Comparison of ENCODE assay signal across 8 cellular contexts in genomic region chr1:55039342-55040082, GRCh38. TPM values are rescaled to one million over a fixed set of nuclear protein-coding genes. Genes with fewer than 3 reads are reported as not detected.
DNase-seq lines count a peak whose midpoint lies in the region; TF ChIP-seq lines count a peak whose summit lies in the region.

TSS of gene PCSK9 (plus strand) at chr1:55039548. CDS start at chr1:55039838, 290 bp downstream.

- peak within 1 kb of the TSS; percentile 2 for H2AFZ ChIP-seq in hepatocyte

- H3K4me3 ChIP-seq in HFF-Myc (replicated peaks; ENCODE audit: low read depth, low read length) (peak within 1 kb of the TSS; percentile 55), hepatocyte (peak within 1 kb of the TSS; percentile 33), retinal pigment epithelial cell (ENCODE audit: low read length) (peak within 1 kb of the TSS; percentile 41)

- H3K9me3 ChIP-seq in hepatocyte (ENCODE audit: low read depth): no peaks in the 10 kb centered on the region

- TF ChIP-seq CTCF in HFF-Myc (IDR thresholded peaks at IDR 0.05; ENCODE audit: low read depth, low read length, missing control alignments) (no peak), hepatocyte (IDR thresholded peaks at IDR 0.05; ENCODE audit: poor library complexity) (no peak), retinal pigment epithelial cell (conservative IDR thresholded peaks at IDR 0.05; ENCODE audit: low read depth, low read length) (no peak)

- H3K79me2 ChIP-seq in hepatocyte: peaks cover 28% of the 10 kb centered on the region

- no peaks in the 10 kb centered on the region for H3K36me3 ChIP-seq in hepatocyte (replicated peaks; ENCODE audit: insufficient read depth, low read depth)

- under 1% methylated on average over 52 of the region's 67 CpGs for WGBS in hepatocyte (ENCODE audit: low lambda C conversion rate, missing lambda C conversion rate)

- no peaks in the 10 kb centered on the region for H3K9me2 ChIP-seq in hepatocyte (replicated peaks; ENCODE audit: insufficient read depth)

- H4K20me1 ChIP-seq in hepatocyte (ENCODE audit: insufficient read depth, poor library complexity, severe bottlenecking): peaks cover 8% of the 10 kb centered on the region

- H3K4me1 ChIP-seq in hepatocyte (ENCODE audit: insufficient read depth): no peaks in the 10 kb centered on the region

- no peak for DNase-seq in HFF-Myc (ENCODE audit: extremely low read depth, low read depth)
- peak; percentile 84 for DNase-seq in SW480 (ENCODE audit: low spot score)
- peak; percentile 77 for DNase-seq in hepatocyte (ENCODE audit: low spot score)
- no peak for DNase-seq in retinal pigment epithelial cell (ENCODE audit: low read depth)
- no peak for DNase-seq in activated T-cell treated with anti-CD3 and anti-CD28 coated beads, Interleukin-2, amount 50 U/mL, for 1 hour
- DNase-seq in HT-29 (ENCODE audit: low spot score): no peak
- DNase-seq in nucleus accumbens (lab: John Stamatoyannopoulos, UW): no peak
- no peak for DNase-seq in cortex of kidney (lab: John Stamatoyannopoulos, UW)

- peak within 1 kb of the TSS; percentile 96 for H3K4me2 ChIP-seq in hepatocyte

- H3K27me3 ChIP-seq in hepatocyte: peaks cover 32% of the 10 kb centered on the region

- peak within 1 kb of the TSS; percentile 48 for H3K27ac ChIP-seq in hepatocyte

RNA-seq across cellular contexts. Expression of gene PCSK9, which starts in this region (rescaled TPM):
- total RNA-seq in hepatocyte: 20.3 and 23.5 TPM in 2 replicates
- polyA plus RNA-seq in hepatocyte: 23.5 and 31.4 TPM in 2 replicates
- 4.7 and 6.1 TPM in 2 replicates for total RNA-seq in HT-29 (2014; rRNA removed; shearing (Covaris generic))

Comparison
In these comparisons a context has a peak if more than half of its experiments do, and no peak if none do; other contexts are left out.
1. DNase-seq: peak in SW480 (single experiment) and hepatocyte (single experiment); none in HFF-Myc (single experiment), retinal pigment epithelial cell (single experiment), activated T-cell treated with anti-CD3 and anti-CD28 coated beads, Interleukin-2, amount 50 U/mL, for 1 hour (single experiment), HT-29 (single experiment), nucleus accumbens (0 of 56) and cortex of kidney (single experiment).
2. Peak in every context shown above with its lines, with median percentiles within 50 percentile points of each other: H3K4me3 ChIP-seq.